ENCODE assay signal across 16 cellular contexts in the genomic region with DNA sequence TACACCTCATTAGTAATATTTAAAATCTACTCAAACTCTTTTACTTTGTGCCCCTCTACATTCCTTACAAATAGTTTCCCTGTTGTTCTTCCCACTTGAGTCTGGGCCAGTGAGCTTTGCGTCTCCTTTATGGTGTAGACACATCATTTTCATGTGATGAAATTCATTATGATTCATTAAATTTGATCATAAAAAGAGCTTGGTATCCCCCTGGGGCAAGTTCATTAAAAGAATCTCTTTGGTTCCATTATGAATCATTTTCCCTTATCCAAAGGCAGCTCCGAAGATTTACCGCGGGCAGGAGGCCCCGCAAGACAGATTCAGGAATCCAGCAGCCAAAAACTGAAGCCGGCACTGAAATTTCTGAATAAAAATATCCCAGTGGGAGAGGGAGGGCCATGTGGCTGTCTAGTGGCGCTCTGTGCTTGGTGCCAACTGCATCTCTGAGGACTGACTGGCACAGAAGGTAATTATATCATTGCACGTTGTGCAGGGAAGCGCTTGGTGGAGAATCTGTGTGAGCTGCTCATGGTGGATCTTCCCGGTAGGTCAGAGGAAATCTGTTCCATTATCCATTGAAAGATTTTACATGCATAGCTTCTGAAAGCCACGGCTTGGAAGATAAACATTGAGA.
DNase-seq lines count a peak whose midpoint lies in the region; ATAC-seq and TF ChIP-seq lines count a peak whose summit lies in the region.
"Had no signal": no experiment of that assay in that cellular context is flagged by ENCODE, and none has a peak within 500 bp of the region (broad histone marks: within the 10 kb centered on the region; RNA-seq: fewer than 3 reads in every experiment).

No MANE protein-coding gene starts in this region.

- H3K79me1 ChIP-seq in H9 (ENCODE audit: insufficient read depth, low read depth, low read length, poor library complexity, severe bottlenecking) = no peaks in the 10 kb centered on the region

- no peak overlapping the region for H2AK5ac ChIP-seq in H9 (ENCODE audit: insufficient read length, low read length)

- TF ChIP-seq CTCF in PC-3 (conservative IDR thresholded peaks at IDR 0.05; ENCODE audit: low read depth, low read length) = no peak
- no peak for TF ChIP-seq CTCF in H9 (conservative IDR thresholded peaks at IDR 0.05)

- H3K27me3 ChIP-seq in PC-3 (ENCODE audit: low read length) (no peaks in the 10 kb centered on the region), H9 (ENCODE audit: insufficient read depth, low read length) (no peaks in the 10 kb centered on the region)
- H3K27me3 ChIP-seq: cardiac muscle cell had no signal

- H3K9ac ChIP-seq in PC-3 (ENCODE audit: low read length) (no peak overlapping the region), H9 (ENCODE audit: extremely low read depth, insufficient read length, low read length) (no peak overlapping the region)

- H3K9me3 ChIP-seq in PC-3 (ENCODE audit: low read length) (no peaks in the 10 kb centered on the region), H9 (ENCODE audit: control insufficient read depth, low read depth, low read length) (no peaks in the 10 kb centered on the region)

- H3K36me3 ChIP-seq in PC-3 (ENCODE audit: low read depth, low read length) = no peaks in the 10 kb centered on the region
- H3K36me3 ChIP-seq: cardiac muscle cell had no signal

- peak; percentile 85 for ATAC-seq in PC-3
- ATAC-seq in effector memory CD8-positive, alpha-beta T cell (replicated peaks) = no peak
- ATAC-seq in GM18867 (IDR thresholded peaks at IDR 0.05; ENCODE audit: unreplicated experiment) = no peak
- ATAC-seq: esophagus mucosa had no signal

- H3K56ac ChIP-seq in H9 (ENCODE audit: insufficient read length, low read depth, low read length) = no peak overlapping the region

- peaks cover 3 to 5% of the 10 kb centered on the region in 2 donors for H3K27me3 Mint-ChIP-seq in effector memory CD8-positive, alpha-beta T cell
- H3K27me3 Mint-ChIP-seq in H9 (ENCODE audit: low read depth) = no peaks in the 10 kb centered on the region

- no peaks in the 10 kb centered on the region for H3K9me2 ChIP-seq in PC-3 (replicated peaks; ENCODE audit: low read length)

- intact Hi-C loops in PC-3 (cut with micrococcal nuclease) = no loop called here

- H2BK12ac ChIP-seq in H9 (ENCODE audit: insufficient read length, low read depth, low read length) = no peak overlapping the region

- no peak overlapping the region for H3K14ac ChIP-seq in H9 (ENCODE audit: insufficient read depth, low read length)

- CTCF ChIA-PET in PC-3 (lab: Charles Lee) = no interaction called here

- no peak overlapping the region for H3K4me3 ChIP-seq in PC-3 (ENCODE audit: low read length)
- H3K4me3 ChIP-seq: cardiac muscle cell had no signal

- no peak overlapping the region for H2BK15ac ChIP-seq in H9 (ENCODE audit: low read depth, low read length)

- H4K20me1 ChIP-seq in PC-3 (ENCODE audit: low read length) (no peaks in the 10 kb centered on the region), H9 (ENCODE audit: control insufficient read depth, insufficient read depth, insufficient read length) (no peaks in the 10 kb centered on the region)

- H3K23ac ChIP-seq in H9 (ENCODE audit: insufficient read length, low read depth, low read length) = no peak overlapping the region

- H3K9me3 Mint-ChIP-seq in effector memory CD8-positive, alpha-beta T cell = no peaks in the 10 kb centered on the region
- H3K9me3 Mint-ChIP-seq in H9 = peaks cover 13 to 15% of the 10 kb centered on the region in 2 experiments

- no peak overlapping the region for H4K5ac ChIP-seq in H9 (ENCODE audit: insufficient read length, low read depth, low read length)

- H4K91ac ChIP-seq in H9 (ENCODE audit: insufficient read length, low read depth, low read length) = no peak overlapping the region

- H3K4me2 ChIP-seq in PC-3 (ENCODE audit: low read length) (peak overlapping the region; percentile 61), H9 (ENCODE audit: insufficient read depth, insufficient read length, low read length) (no peak overlapping the region)

- H4K8ac ChIP-seq in H9 (replicated peaks; ENCODE audit: insufficient read length, low read depth, low read length) = no peak overlapping the region

- no CpG with 5 or more reads among the region's 11 CpGs for WGBS in H9 (ENCODE audit: extremely low coverage, insufficient read length, low lambda C conversion rate)

- no peak overlapping the region for H3K18ac ChIP-seq in H9 (ENCODE audit: insufficient read length, low read depth, low read length)

- H3K4me3 Mint-ChIP-seq in effector memory CD8-positive, alpha-beta T cell = peak overlapping the region; percentile 53 to 79
- no peak overlapping the region for H3K4me3 Mint-ChIP-seq in H9
- H3K4me3 Mint-ChIP-seq: activated CD4-positive, alpha-beta T cell treated with anti-CD3 and anti-CD28 coated beads, Interleukin-2, amount 10 ng/mL, durations not matched to agents 7 days and 5 days; CD4-positive, CD25-positive, alpha-beta regulatory T cell; T-helper 1 cell treated with Interleukin-12 subunit alpha and Interleukin-12 subunit beta and Interleukin-4 antibody, amounts not matched to agents 30 μg/mL and 1 μg/mL, for 36 hours had no signal

- H2BK5ac ChIP-seq in H9 (ENCODE audit: insufficient read length, low read length) = no peak overlapping the region

- H3K27ac ChIP-seq in PC-3 (ENCODE audit: low read length) = peak overlapping the region; percentile 51
- H3K27ac ChIP-seq in H9 (ENCODE audit: insufficient read length, low read depth, low read length) = no peak overlapping the region
- H3K27ac ChIP-seq: cardiac muscle cell had no signal

- peak; percentile 48 for DNase-seq in COLO829 (ENCODE audit: low spot score)
- DNase-seq in PC-3 = peak; percentile 71
- no peak for DNase-seq in effector memory CD8-positive, alpha-beta T cell
- peak; percentile 56 for DNase-seq in occipital lobe (lab: John Stamatoyannopoulos, UW)
- DNase-seq in NCI-H2107 treated with DMSO at 0.1 percent for 48 hours (lab: John Stamatoyannopoulos, UW; ENCODE audit: unreplicated experiment) = no peak
- no peak for DNase-seq in H9
- no peak for DNase-seq in HT-29 (ENCODE audit: low spot score)
- DNase-seq: activated CD4-positive, alpha-beta T cell treated with anti-CD3 and anti-CD28 coated beads, Interleukin-2, amount 10 ng/mL, durations not matched to agents 7 days and 5 days; CD4-positive, CD25-positive, alpha-beta regulatory T cell; NCI-H1930; stimulated activated CD4-positive, alpha-beta T cell treated with anti-CD3 and anti-CD28 coated beads, Interleukin-4, amount 100 ng/mL, for 4 hours; stimulated activated naive CD4-positive, alpha-beta T cell treated with Interleukin-2 at 50 U/mL for 16 hours had no signal

- H3K23me2 ChIP-seq in H9 (ENCODE audit: insufficient read length, low read depth, low read length, poor library complexity, severe bottlenecking) = no peaks in the 10 kb centered on the region

- H2BK20ac ChIP-seq in H9 (ENCODE audit: low read depth, low read length, poor library complexity, severe bottlenecking) = no peak overlapping the region

- H3F3A ChIP-seq in PC-3 (ENCODE audit: low read length, unreplicated experiment) = no peaks in the 10 kb centered on the region

- peak overlapping the region; percentile 83 to 93 for H3K27ac Mint-ChIP-seq in effector memory CD8-positive, alpha-beta T cell
- peak overlapping the region in 1 of 3 experiments; percentile 84; a peak in 2 of 7 replicates for H3K27ac Mint-ChIP-seq in H9
- H3K27ac Mint-ChIP-seq: activated CD4-positive, alpha-beta T cell treated with anti-CD3 and anti-CD28 coated beads, Interleukin-2, amount 10 ng/mL, durations not matched to agents 7 days and 5 days; T-helper 1 cell treated with Interleukin-12 subunit alpha and Interleukin-12 subunit beta and Interleukin-4 antibody, amounts not matched to agents 30 μg/mL and 1 μg/mL, for 36 hours had no signal

- BruUV-seq in PC-3 (replicated peaks; lab: Mats Ljungman, UMichigan) = no TSS peak

- no peaks in the 10 kb centered on the region for H3K36me3 Mint-ChIP-seq in effector memory CD8-positive, alpha-beta T cell (ENCODE audit: insufficient read depth)
- H3K36me3 Mint-ChIP-seq in H9 (ENCODE audit: insufficient read depth in 1 of 3, low read depth in 3 of 3) = peaks cover 8 to 14% (median 11%) of the 10 kb centered on the region in 3 experiments
- H3K36me3 Mint-ChIP-seq: CD4-positive, CD25-positive, alpha-beta regulatory T cell had no signal

- peaks cover 9 to 17% of the 10 kb centered on the region in 2 donors for H3K4me1 Mint-ChIP-seq in effector memory CD8-positive, alpha-beta T cell (ENCODE audit: low read depth in 2 of 2)
- no peaks in the 10 kb centered on the region for H3K4me1 Mint-ChIP-seq in H9
- H3K4me1 Mint-ChIP-seq: activated CD4-positive, alpha-beta T cell treated with anti-CD3 and anti-CD28 coated beads, Interleukin-2, amount 10 ng/mL, durations not matched to agents 7 days and 5 days had no signal

- no peak overlapping the region for H2BK120ac ChIP-seq in H9 (ENCODE audit: low read depth, low read length, poor library complexity, severe bottlenecking)

- peaks cover 14% of the 10 kb centered on the region for H3K4me1 ChIP-seq in PC-3 (ENCODE audit: insufficient read depth, low read length)
- no peaks in the 10 kb centered on the region for H3K4me1 ChIP-seq in H9 (ENCODE audit: insufficient read depth, low read length)

- H2AFZ ChIP-seq in PC-3 (ENCODE audit: low read length) = 0 out of 2 replicates have a peak overlapping the region, but pooled peaks have one; percentile 33
- H2AFZ ChIP-seq in H9 (ENCODE audit: low read length) = no peak overlapping the region

- H3K4ac ChIP-seq in H9 (ENCODE audit: low read depth, low read length) = no peak overlapping the region

- POLR2A ChIA-PET in PC-3 (lab: Charles Lee; ENCODE audit: unreplicated experiment) = interaction anchor here (0.6 kb wide), 1 partner anchor 75 kb away, joined by 9 read pairs; no protein-coding TSS in a partner anchor

- H3T11ph ChIP-seq in H9 (ENCODE audit: low read length) = no peak overlapping the region

- H3K79me2 ChIP-seq in PC-3 (ENCODE audit: low read length) (no peaks in the 10 kb centered on the region), H9 (ENCODE audit: insufficient read depth, low read length) (no peaks in the 10 kb centered on the region)

Comparison
In these comparisons a context has a peak if more than half of its experiments do, and no peak if none do; other contexts are left out.
1. DNase-seq: peak in COLO829 (single experiment), PC-3 (single experiment) and occipital lobe (single experiment); none in effector memory CD8-positive, alpha-beta T cell (0 of 3), NCI-H2107 treated with DMSO at 0.1 percent for 48 hours (single experiment), H9 (single experiment) and HT-29 (single experiment).
2. H3K4me3 Mint-ChIP-seq: peak in effector memory CD8-positive, alpha-beta T cell (2 of 2); none in H9 (0 of 2).